29 cellular contexts compared by ENCODE assay signal in the genomic region with DNA sequence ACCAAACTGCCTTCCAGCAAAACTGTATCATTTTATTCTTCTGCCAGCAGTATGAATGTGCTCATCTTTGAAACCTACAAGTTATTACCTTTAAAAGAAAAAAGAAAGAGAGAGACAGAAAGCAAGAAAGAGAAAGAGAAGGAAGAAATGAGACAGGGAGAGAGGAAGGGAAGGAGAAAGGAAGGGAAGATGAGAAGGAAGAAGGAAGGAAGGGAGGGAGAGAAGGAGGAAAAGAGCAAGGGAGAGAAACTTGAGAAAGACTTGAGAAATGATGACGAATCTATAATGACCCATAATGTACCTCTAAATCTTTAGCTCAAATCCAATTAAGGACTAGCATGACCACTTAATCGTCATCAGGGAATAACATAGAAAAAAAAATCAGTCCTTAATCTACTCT. TPM values are rescaled to one million over a fixed set of nuclear protein-coding genes. Genes with fewer than 3 reads are reported as not detected.
DNase-seq lines count a peak whose midpoint lies in the region; ATAC-seq, FAIRE-seq and TF ChIP-seq lines count a peak whose summit lies in the region.
"Had no signal": no experiment of that assay in that cellular context is flagged by ENCODE, and none has a peak within 500 bp of the region (broad histone marks: within the 10 kb centered on the region; RNA-seq: fewer than 3 reads in every experiment).

No MANE protein-coding gene starts in this region.

- H3K79me1 ChIP-seq in mesenchymal stem cell (replicated peaks; ENCODE audit: low read length, poor library complexity, severe bottlenecking), result no peaks in the 10 kb centered on the region

- no peak overlapping the region for H3K14ac ChIP-seq in mesenchymal stem cell (ENCODE audit: low read length in 2 of 2)

- H3K4me3 Mint-ChIP-seq in activated T-cell treated with anti-CD3 and anti-CD28 coated beads, Interleukin-2, amount 50 U/mL, for 72 hours, result peak overlapping the region; percentile 41 to 87
- H3K4me3 Mint-ChIP-seq in CD4-positive, alpha-beta memory T cell, result no peak overlapping the region
- H3K4me3 Mint-ChIP-seq: GM23338, immature natural killer cell had no signal

- H3K4ac ChIP-seq in mesenchymal stem cell (ENCODE audit: low read depth in 1 of 2, low read length in 2 of 2), result no peak overlapping the region

- H2AK5ac ChIP-seq in mesenchymal stem cell (ENCODE audit: low read length, severe bottlenecking), result no peak overlapping the region

- H3K9ac ChIP-seq in K562 (ENCODE audit: insufficient read depth in 1 of 2, low read depth in 2 of 2, low read length in 2 of 2), result no peak overlapping the region
- no peak overlapping the region for H3K9ac ChIP-seq in mesenchymal stem cell (ENCODE audit: low read length)

- H2AFZ ChIP-seq in K562 (ENCODE audit: low read depth, low read length) (no peak overlapping the region), mesenchymal stem cell (ENCODE audit: low read depth, low read length) (no peak overlapping the region)
- H2AFZ ChIP-seq: GM23338 had no signal

- TF ChIP-seq EP300 in K562 (IDR thresholded peaks at IDR 0.05; ENCODE audit: low read length), result no peak

- H2BK12ac ChIP-seq in mesenchymal stem cell (ENCODE audit: low read length in 2 of 2), result no peak overlapping the region

- H2BK120ac ChIP-seq in mesenchymal stem cell (ENCODE audit: low read depth, low read length), result no peak overlapping the region

- FAIRE-seq in K562 (lab: Jason Lieb, UNC) (no peak), H54 (lab: Jason Lieb, UNC) (no peak)
- FAIRE-seq: TTC549 had no signal

- WGBS in K562 (ENCODE audit: insufficient coverage, low coverage, missing lambda C conversion rate), result 3% methylated on average over 2 of the region's 2 CpGs
- 79% methylated on average over 2 of the region's 2 CpGs for WGBS in mesenchymal stem cell

- no peak overlapping the region for H3K23ac ChIP-seq in mesenchymal stem cell (ENCODE audit: low read length in 2 of 2)

- TF ChIP-seq CTCF in K562 (IDR thresholded peaks at IDR 0.05 in 2 of 3, conservative IDR thresholded peaks at IDR 0.05 in 1 of 3; ENCODE audit: insufficient read depth in 2 of 3, low read depth in 1 of 3, low read length in 3 of 3), result no peak

- intact Hi-C loops in CD4-positive, alpha-beta memory T cell (cut with micrococcal nuclease), result no loop called here
- intact Hi-C loops in K562 (cut with micrococcal nuclease), result no loop called here

- H3K9me3 ChIP-seq in CD4-positive, alpha-beta memory T cell (ENCODE audit: control insufficient read depth in 1 of 2, low read length in 2 of 2), result no peaks in the 10 kb centered on the region
- H3K9me3 ChIP-seq in K562 (replicated peaks; ENCODE audit: control insufficient read depth, insufficient read depth, low read depth, low read length), result no peaks in the 10 kb centered on the region
- no peaks in the 10 kb centered on the region for H3K9me3 ChIP-seq in mesenchymal stem cell (ENCODE audit: control insufficient read depth, low read length)
- H3K9me3 ChIP-seq: gastrocnemius medialis had no signal

- H3K4me2 ChIP-seq in K562 (ENCODE audit: insufficient read depth, low read length) (no peak overlapping the region), mesenchymal stem cell (ENCODE audit: low read length, poor library complexity, severe bottlenecking) (no peak overlapping the region)
- H3K4me2 ChIP-seq: GM23338 had no signal

- no peak overlapping the region for H3K18ac ChIP-seq in mesenchymal stem cell (ENCODE audit: low read depth in 1 of 2, low read length in 2 of 2)

- no peak overlapping the region for H3K27ac ChIP-seq in CD4-positive, alpha-beta memory T cell (ENCODE audit: low read depth, low read length)
- no peak overlapping the region for H3K27ac ChIP-seq in K562 (ENCODE audit: extremely low read depth, low read depth, low read length)
- H3K27ac ChIP-seq in mesenchymal stem cell (ENCODE audit: low read length, poor library complexity, severe bottlenecking), result no peak overlapping the region
- H3K27ac ChIP-seq: brain microvascular endothelial cell, C4-2B, dorsolateral prefrontal cortex, gastrocnemius medialis had no signal

- peaks cover 30 to 52% of the 10 kb centered on the region in 2 donors for H3K36me3 Mint-ChIP-seq in activated T-cell treated with anti-CD3 and anti-CD28 coated beads, Interleukin-2, amount 50 U/mL, for 72 hours (ENCODE audit: insufficient read depth in 2 of 2)
- H3K36me3 Mint-ChIP-seq in CD4-positive, alpha-beta memory T cell, result peaks cover 27 to 61% of the 10 kb centered on the region in 2 donors

- ATAC-seq in activated T-cell treated with anti-CD3 and anti-CD28 coated beads, Interleukin-2, amount 50 U/mL, for 72 hours (replicated peaks in 1 of 2), result no peak
- ATAC-seq in K562, result no peak
- ATAC-seq: gastrocnemius medialis, GM23338, left colon, Panc1, sciatic nerve had no signal

- TF ChIP-seq POLR2A in K562 (conservative IDR thresholded peaks at IDR 0.05), result no peak
- no peak for TF ChIP-seq POLR2A in H54 (IDR thresholded peaks at IDR 0.05; ENCODE audit: low read depth, low read length)

- H3K79me2 ChIP-seq in K562 (ENCODE audit: control insufficient read depth, insufficient read depth, low read length), result no peaks in the 10 kb centered on the region

- H4K20me1 ChIP-seq in K562 (replicated peaks; ENCODE audit: control insufficient read depth, insufficient read depth, low read length), result no peaks in the 10 kb centered on the region; the same call in 1 of the 2 replicates

- no peaks in the 10 kb centered on the region for H3K27me3 Mint-ChIP-seq in activated T-cell treated with anti-CD3 and anti-CD28 coated beads, Interleukin-2, amount 50 U/mL, for 72 hours (ENCODE audit: low read depth)
- no peaks in the 10 kb centered on the region for H3K27me3 Mint-ChIP-seq in CD4-positive, alpha-beta memory T cell
- H3K27me3 Mint-ChIP-seq: progenitor cell of endocrine pancreas had no signal

- TF ChIP-seq RAD21 in K562 (CRISPR knock-in tag; conservative IDR thresholded peaks at IDR 0.05 in 1 of 2, IDR thresholded peaks at IDR 0.05 in 1 of 2), result no peak

- H2BK5ac ChIP-seq in mesenchymal stem cell (ENCODE audit: low read depth, low read length, poor library complexity, severe bottlenecking), result no peak overlapping the region

- H3K4me1 ChIP-seq in CD4-positive, alpha-beta memory T cell (ENCODE audit: insufficient read depth, low read length), result peaks cover 41% of the 10 kb centered on the region
- H3K4me1 ChIP-seq in K562 (replicated peaks in 1 of 2; ENCODE audit: control insufficient read depth in 2 of 2, insufficient read depth in 2 of 2, low read length in 2 of 2) (peaks cover 2 to 14% of the 10 kb centered on the region in 2 experiments), mesenchymal stem cell (ENCODE audit: control insufficient read depth, insufficient read depth, low read depth, low read length) (no peaks in the 10 kb centered on the region)
- H3K4me1 ChIP-seq: gastrocnemius medialis had no signal

- peaks cover 53% of the 10 kb centered on the region for H3K4me1 Mint-ChIP-seq in activated T-cell treated with anti-CD3 and anti-CD28 coated beads, Interleukin-2, amount 50 U/mL, for 72 hours (ENCODE audit: low read depth)
- H3K4me1 Mint-ChIP-seq in CD4-positive, alpha-beta memory T cell, result peaks cover 34 to 46% (median 39%) of the 10 kb centered on the region in 4 donors

- CTCF ChIA-PET in CD4-positive, alpha-beta memory T cell (lab: Charles Lee; ENCODE audit: partially characterized antibody), result interaction anchor here (0.9 to 1.7 kb wide), 3 partner anchors 11 to 252 kb away, joined by 4 to 6 read pairs (median 4); a partner anchor contains a TSS
- CTCF ChIA-PET in K562 (lab: Yijun Ruan, JAX; ENCODE audit: low intra/inter-chr PET ratio), result interaction anchor here (0.7 kb wide), 1 partner anchor 11 kb away, joined by 3 read pairs; no protein-coding TSS in a partner anchor

- H3K27ac Mint-ChIP-seq in activated T-cell treated with anti-CD3 and anti-CD28 coated beads, Interleukin-2, amount 50 U/mL, for 72 hours, result peak overlapping the region; percentile 96
- peak overlapping the region in 5 of 7 donors; percentile 14 to 83 (median 40) for H3K27ac Mint-ChIP-seq in CD4-positive, alpha-beta memory T cell
- H3K27ac Mint-ChIP-seq: GM23338, immature natural killer cell, progenitor cell of endocrine pancreas had no signal

- no peaks in the 10 kb centered on the region for H3K9me3 Mint-ChIP-seq in activated T-cell treated with anti-CD3 and anti-CD28 coated beads, Interleukin-2, amount 50 U/mL, for 72 hours
- H3K9me3 Mint-ChIP-seq in CD4-positive, alpha-beta memory T cell, result peaks cover 0 to 2% (median 0%) of the 10 kb centered on the region in 8 donors
- H3K9me3 Mint-ChIP-seq: GM23338, immature natural killer cell had no signal

- H3K9me1 ChIP-seq in K562 (ENCODE audit: control insufficient read depth, insufficient read depth, low read length), result no peaks in the 10 kb centered on the region

- H2BK15ac ChIP-seq in mesenchymal stem cell (ENCODE audit: low read depth, poor library complexity, severe bottlenecking), result no peak overlapping the region

- POLR2A ChIA-PET in CD4-positive, alpha-beta memory T cell (lab: Charles Lee; ENCODE audit: partially characterized antibody), result interaction anchor here (0.7 to 1.3 kb wide), 5 partner anchors 10 to 46 kb away, joined by 3 to 6 read pairs (median 3); a partner anchor contains a TSS
- POLR2A ChIA-PET in K562 (lab: Yijun Ruan, JAX), result interaction anchor here (0.8 kb wide), 1 partner anchor 106 kb away, joined by 3 read pairs; a partner anchor contains a TSS

- H4K91ac ChIP-seq in mesenchymal stem cell (ENCODE audit: low read length), result no peak overlapping the region

- H3K36me3 ChIP-seq in CD4-positive, alpha-beta memory T cell (ENCODE audit: insufficient read depth, low read length), result peaks cover 21% of the 10 kb centered on the region
- no peaks in the 10 kb centered on the region for H3K36me3 ChIP-seq in K562 (ENCODE audit: control insufficient read depth, insufficient read depth, low read length)
- H3K36me3 ChIP-seq in mesenchymal stem cell (ENCODE audit: control insufficient read depth in 1 of 2, insufficient read depth in 2 of 2, low read depth in 1 of 2, low read length in 2 of 2), result no peaks in the 10 kb centered on the region
- H3K36me3 ChIP-seq: brain microvascular endothelial cell, gastrocnemius medialis had no signal

- no peaks in the 10 kb centered on the region for H3K27me3 ChIP-seq in CD4-positive, alpha-beta memory T cell (ENCODE audit: insufficient read depth, low read length)
- peaks cover 4 to 7% of the 10 kb centered on the region in 2 experiments; a peak in 2 of 5 replicates for H3K27me3 ChIP-seq in K562 (ENCODE audit: control insufficient read depth in 2 of 2, insufficient read depth in 2 of 2, low read length in 2 of 2)
- H3K27me3 ChIP-seq in mesenchymal stem cell (ENCODE audit: control insufficient read depth in 1 of 2, insufficient read depth in 1 of 2, low read length in 2 of 2), result peaks cover 8 to 42% of the 10 kb centered on the region in 2 experiments
- H3K27me3 ChIP-seq: brain microvascular endothelial cell, gastrocnemius medialis had no signal

- no peak overlapping the region for H4K8ac ChIP-seq in mesenchymal stem cell (ENCODE audit: low read length)

- no TSS peak for BruUV-seq in K562 (replicated peaks; lab: Mats Ljungman, UMichigan)

- in situ Hi-C loops in K562 (cut with MboI), result no loop called here

- no peak for DNase-seq in activated T-cell treated with anti-CD3 and anti-CD28 coated beads, Interleukin-2, amount 50 U/mL, for 72 hours
- DNase-seq in activated T-cell treated with anti-CD3 and anti-CD28 coated beads, Interleukin-2, amount 50 U/mL, for 48 hours, result no peak
- DNase-seq in CD4-positive, alpha-beta memory T cell, result no peak
- DNase-seq in NCI-H82 (lab: John Stamatoyannopoulos, UW), result peak; percentile 75
- no peak for DNase-seq in K562 (ENCODE audit: extremely low read depth in 1 of 4, low spot score in 3 of 4)
- no peak for DNase-seq in mesenchymal stem cell
- no peak for DNase-seq in H54 (ENCODE audit: insufficient read length, low spot score)
- DNase-seq in GDM1 (lab: John Stamatoyannopoulos, UW), result no peak
- DNase-seq: activated effector memory CD4-positive, alpha-beta T cell treated with Interleukin-2 at 50 U/mL for 16 hours; amniotic stem cell; brain microvascular endothelial cell; DMS153; dorsolateral prefrontal cortex; gastrocnemius medialis; hypothalamus; immature natural killer cell; left colon; NCI-H1694; NCI-H2171 treated with DMSO at 0.1 percent for 48 hours; NCI-H510A treated with DMSO at 0.1 percent for 48 hours; stimulated activated CD4-positive, alpha-beta T cell treated with anti-CD3 and anti-CD28 coated beads, Interleukin-12 subunit alpha, Interleukin-12 subunit beta, amount 100 ng/mL, for 4 hours; stimulated activated CD4-positive, alpha-beta T cell treated with anti-CD3 and anti-CD28 coated beads, Interleukin-4, amount 100 ng/mL, for 1 hour; SW 1271 had no signal

- no peak overlapping the region for H3K4me3 ChIP-seq in CD4-positive, alpha-beta memory T cell (ENCODE audit: low read length in 2 of 2)
- H3K4me3 ChIP-seq in K562, result no peak overlapping the region
- no peak overlapping the region for H3K4me3 ChIP-seq in mesenchymal stem cell (ENCODE audit: insufficient read depth in 1 of 2, low read depth in 1 of 2, low read length in 2 of 2)
- H3K4me3 ChIP-seq: dorsolateral prefrontal cortex, gastrocnemius medialis, GM23338 had no signal

RNA-seq across cellular contexts. Expression of a gene that starts 11.4 kb away (rescaled TPM):
- 100 to 1,000 TPM; 272 to 369 TPM for total RNA-seq in activated T-cell treated with anti-CD3 and anti-CD28 coated beads, Interleukin-2, amount 50 U/mL, for 72 hours
- 100 to 1,000 TPM; 115 to 116 TPM for total RNA-seq in CD4-positive, alpha-beta memory T cell
- polyA plus RNA-seq in CD4-positive, alpha-beta memory T cell, result 100 to 1,000 TPM; 169 to 194 TPM
- not detected in 2 replicates for total RNA-seq in K562 (2011; cell fraction: chromatin; rRNA removed; ENCODE audit: low replicate concordance)
- not detected in 2 replicates for total RNA-seq in K562 (2011; cell fraction: nucleolus; rRNA removed)
- not detected in 2 replicates for total RNA-seq in K562 (2011; cell fraction: nucleoplasm; rRNA removed)
- total RNA-seq in K562 (2014; rRNA removed) (0.05 and 0.08 TPM in 2 replicates), K562 (2014; rRNA removed; fragmentation: Illumina TruSeq; extraction: Trizol) (not detected in 2 replicates), K562 (2015; rRNA removed; fragmentation: Illumina TruSeq; extraction: Trizol) (0.19 TPM in 1 of 2 replicates, not detected in the other), K562 (2021) (0.22 and 0.47 TPM in 2 replicates)
- polyA plus RNA-seq in K562 (2011; rRNA removed) (0.08 TPM in 1 of 2 replicates, not detected in the other), K562 (2014; fragmentation: Illumina TruSeq; extraction: Trizol) (0.09 and 0.12 TPM in 2 replicates), K562 (2014; fragmentation: Nextera tagmentation; extraction: Ambion mirVana) (under 1 TPM in 1 of 2 experiments, not detected in 1; 0.27 TPM), K562 (2014; rRNA removed) (0.32 TPM in 1 of 2 replicates, not detected in the other)
- 0.12 TPM in 1 of 2 replicates, not detected in the other for polyA plus RNA-seq in K562 (2011; cell fraction: cytosol; rRNA removed)
- polyA plus RNA-seq in K562 (2011; cell fraction: nucleus; rRNA removed), result 0.09 and 0.35 TPM in 2 replicates
- polyA plus RNA-seq in K562 (2012), result 0.25 and 0.39 TPM in 2 replicates
- polyA minus RNA-seq in K562 (2011; rRNA and poly(A)+ RNA removed), result not detected in 2 replicates
- polyA minus RNA-seq in K562 (2011; cell fraction: cytosol; rRNA and poly(A)+ RNA removed), result not detected in 2 replicates
- under 0.01 TPM in 1 of 2 replicates, not detected in the other for polyA minus RNA-seq in K562 (2011; cell fraction: nucleus; rRNA and poly(A)+ RNA removed)
- not detected for polyA plus RNA-seq in mesenchymal stem cell (2013, experiment 1 of 2)
- polyA plus RNA-seq in mesenchymal stem cell (2013, experiment 2 of 2), result not detected

RNA-seq across cellular contexts. Expression of a gene that starts 16.0 kb away (rescaled TPM):
- total RNA-seq in activated T-cell treated with anti-CD3 and anti-CD28 coated beads, Interleukin-2, amount 50 U/mL, for 72 hours, result 10 to 100 TPM; 71.3 to 76.3 TPM
- total RNA-seq in CD4-positive, alpha-beta memory T cell, result 10 to 100 TPM; 29.9 to 32.0 TPM
- polyA plus RNA-seq in CD4-positive, alpha-beta memory T cell, result 10 to 100 TPM; 12.3 to 12.6 TPM
- total RNA-seq in K562 (2011; cell fraction: chromatin; rRNA removed; ENCODE audit: low replicate concordance), result 0.74 and 1.2 TPM in 2 replicates
- total RNA-seq in K562 (2011; cell fraction: nucleolus; rRNA removed), result 0.53 and 1.2 TPM in 2 replicates
- total RNA-seq in K562 (2011; cell fraction: nucleoplasm; rRNA removed), result 1.4 and 2.1 TPM in 2 replicates
- total RNA-seq in K562 (2014; rRNA removed) (1.2 and 1.3 TPM in 2 replicates), K562 (2014; rRNA removed; fragmentation: Illumina TruSeq; extraction: Trizol) (2.5 and 2.9 TPM in 2 replicates), K562 (2015; rRNA removed; fragmentation: Illumina TruSeq; extraction: Trizol) (1.7 and 1.9 TPM in 2 replicates), K562 (2021) (1.8 and 2.1 TPM in 2 replicates)
- polyA plus RNA-seq in K562 (2011; rRNA removed) (1.5 and 3.3 TPM in 2 replicates), K562 (2014; fragmentation: Illumina TruSeq; extraction: Trizol) (1.5 TPM in 2 replicates), K562 (2014; fragmentation: Nextera tagmentation; extraction: Ambion mirVana) (1 to 10 TPM; 1.6 to 2.9 TPM), K562 (2014; rRNA removed) (0.97 and 1.1 TPM in 2 replicates)
- 0.42 and 2.3 TPM in 2 replicates for polyA plus RNA-seq in K562 (2011; cell fraction: cytosol; rRNA removed)
- 0.58 and 1.9 TPM in 2 replicates for polyA plus RNA-seq in K562 (2011; cell fraction: nucleus; rRNA removed)
- polyA plus RNA-seq in K562 (2012), result 2.0 and 3.8 TPM in 2 replicates
- 3.3 and 8.2 TPM in 2 replicates for polyA minus RNA-seq in K562 (2011; rRNA and poly(A)+ RNA removed)
- polyA minus RNA-seq in K562 (2011; cell fraction: cytosol; rRNA and poly(A)+ RNA removed), result 1.3 and 2.1 TPM in 2 replicates
- 0.13 and 0.89 TPM in 2 replicates for polyA minus RNA-seq in K562 (2011; cell fraction: nucleus; rRNA and poly(A)+ RNA removed)
- 0.15 TPM for polyA plus RNA-seq in mesenchymal stem cell (2013, experiment 1 of 2)
- 0.11 TPM for polyA plus RNA-seq in mesenchymal stem cell (2013, experiment 2 of 2)

RNA-seq across cellular contexts. Expression of a gene that starts 27.9 kb away (rescaled TPM):
- total RNA-seq in activated T-cell treated with anti-CD3 and anti-CD28 coated beads, Interleukin-2, amount 50 U/mL, for 72 hours, result 10 to 100 TPM; 10.1 to 12.9 TPM
- 1 to 10 TPM; 2.9 to 3.7 TPM for total RNA-seq in CD4-positive, alpha-beta memory T cell
- polyA plus RNA-seq in CD4-positive, alpha-beta memory T cell, result 1 to 10 TPM in 1 of 2 donors, under 1 TPM in 1; 0.64 to 4.2 TPM
- total RNA-seq in K562 (2011; cell fraction: chromatin; rRNA removed; ENCODE audit: low replicate concordance), result not detected in 2 replicates
- not detected in 2 replicates for total RNA-seq in K562 (2011; cell fraction: nucleolus; rRNA removed)
- not detected in 2 replicates for total RNA-seq in K562 (2011; cell fraction: nucleoplasm; rRNA removed)
- total RNA-seq in K562 (2014; rRNA removed), result 0.08 TPM in 1 of 2 replicates, not detected in the other
- total RNA-seq in K562 (2014; rRNA removed; fragmentation: Illumina TruSeq; extraction: Trizol), result 0.16 TPM in 1 of 2 replicates, not detected in the other
- 0.18 and 0.19 TPM in 2 replicates for total RNA-seq in K562 (2015; rRNA removed; fragmentation: Illumina TruSeq; extraction: Trizol)
- total RNA-seq in K562 (2021), result 0.09 and 0.29 TPM in 2 replicates
- 0.17 and 0.38 TPM in 2 replicates for polyA plus RNA-seq in K562 (2011; rRNA removed)
- polyA plus RNA-seq in K562 (2011; cell fraction: cytosol; rRNA removed), result 0.07 and 0.38 TPM in 2 replicates
- polyA plus RNA-seq in K562 (2011; cell fraction: nucleus; rRNA removed), result 0.50 and 0.69 TPM in 2 replicates
- polyA plus RNA-seq in K562 (2012), result 0.23 and 0.28 TPM in 2 replicates
- polyA plus RNA-seq in K562 (2014; fragmentation: Illumina TruSeq; extraction: Trizol), result 0.27 and 0.32 TPM in 2 replicates
- polyA plus RNA-seq in K562 (2014; fragmentation: Nextera tagmentation; extraction: Ambion mirVana), result under 1 TPM; 0.14 to 0.28 TPM
- 0.16 and 0.21 TPM in 2 replicates for polyA plus RNA-seq in K562 (2014; rRNA removed)
- 0.07 and 0.60 TPM in 2 replicates for polyA minus RNA-seq in K562 (2011; rRNA and poly(A)+ RNA removed)
- polyA minus RNA-seq in K562 (2011; cell fraction: cytosol; rRNA and poly(A)+ RNA removed), result not detected in 2 replicates
- polyA minus RNA-seq in K562 (2011; cell fraction: nucleus; rRNA and poly(A)+ RNA removed), result 0.56 TPM in 1 of 2 replicates, not detected in the other
- not detected for polyA plus RNA-seq in mesenchymal stem cell (2013, experiment 1 of 2)
- polyA plus RNA-seq in mesenchymal stem cell (2013, experiment 2 of 2), result 0.03 TPM

RNA-seq across cellular contexts. Expression of a gene that starts 59.7 kb away (rescaled TPM):
- total RNA-seq in activated T-cell treated with anti-CD3 and anti-CD28 coated beads, Interleukin-2, amount 50 U/mL, for 72 hours, result not detected
- not detected for total RNA-seq in CD4-positive, alpha-beta memory T cell
- not detected for polyA plus RNA-seq in CD4-positive, alpha-beta memory T cell
- total RNA-seq in K562 (2011; cell fraction: chromatin; rRNA removed; ENCODE audit: low replicate concordance), result not detected in 2 replicates
- total RNA-seq in K562 (2011; cell fraction: nucleolus; rRNA removed), result not detected in 2 replicates
- not detected in 2 replicates for total RNA-seq in K562 (2011; cell fraction: nucleoplasm; rRNA removed)
- not detected in 2 replicates for total RNA-seq in K562 (2014; rRNA removed)
- total RNA-seq in K562 (2014; rRNA removed; fragmentation: Illumina TruSeq; extraction: Trizol), result not detected in 2 replicates
- total RNA-seq in K562 (2015; rRNA removed; fragmentation: Illumina TruSeq; extraction: Trizol), result not detected in 2 replicates
- total RNA-seq in K562 (2021), result not detected in 2 replicates
- not detected in 2 replicates for polyA plus RNA-seq in K562 (2011; rRNA removed)
- not detected in 2 replicates for polyA plus RNA-seq in K562 (2011; cell fraction: cytosol; rRNA removed)
- polyA plus RNA-seq in K562 (2011; cell fraction: nucleus; rRNA removed), result not detected in 2 replicates
- polyA plus RNA-seq in K562 (2012), result not detected in 2 replicates
- polyA plus RNA-seq in K562 (2014; fragmentation: Illumina TruSeq; extraction: Trizol), result not detected in 2 replicates
- not detected for polyA plus RNA-seq in K562 (2014; fragmentation: Nextera tagmentation; extraction: Ambion mirVana)
- polyA plus RNA-seq in K562 (2014; rRNA removed), result not detected in 2 replicates
- polyA minus RNA-seq in K562 (2011; rRNA and poly(A)+ RNA removed), result not detected in 2 replicates
- not detected in 2 replicates for polyA minus RNA-seq in K562 (2011; cell fraction: cytosol; rRNA and poly(A)+ RNA removed)
- polyA minus RNA-seq in K562 (2011; cell fraction: nucleus; rRNA and poly(A)+ RNA removed), result not detected in 2 replicates
- polyA plus RNA-seq in mesenchymal stem cell (2013, experiment 1 of 2), result 0.01 TPM
- polyA plus RNA-seq in mesenchymal stem cell (2013, experiment 2 of 2), result 0.01 TPM
- polyA plus RNA-seq: GM23338, immature natural killer cell had no signal

Comparison
In these comparisons a context has a peak if more than half of its experiments do, and no peak if none do; other contexts are left out.
1. H3K4me3 Mint-ChIP-seq: peak in activated T-cell treated with anti-CD3 and anti-CD28 coated beads, Interleukin-2, amount 50 U/mL, for 72 hours (2 of 2); none in CD4-positive, alpha-beta memory T cell (0 of 8).
2. RNA of a gene that starts 11.4 kb away (total RNA-seq): 272 to 369 TPM in activated T-cell treated with anti-CD3 and anti-CD28 coated beads, Interleukin-2, amount 50 U/mL, for 72 hours and 115 to 116 TPM in CD4-positive, alpha-beta memory T cell; 0.05 to 0.47 TPM in K562; every median in the first group is over 10 times any median in the second.
3. RNA of a gene that starts 16.0 kb away (total RNA-seq): 71.3 to 76.3 TPM in activated T-cell treated with anti-CD3 and anti-CD28 coated beads, Interleukin-2, amount 50 U/mL, for 72 hours and 29.9 to 32.0 TPM in CD4-positive, alpha-beta memory T cell; 0.53 to 2.9 TPM in K562; every median in the first group is over 4 times any median in the second.